In genomic region chr17:68054296-68054900, GRCh38 we compare ENCODE assay signal across 10 cellular contexts. TPM values are rescaled to one million over a fixed set of nuclear protein-coding genes. Genes with fewer than 3 reads are reported as not detected.
DNase-seq lines count a peak whose midpoint lies in the region; ATAC-seq lines count a peak whose summit lies in the region.
"Had no signal": no experiment of that assay in that cellular context is flagged by ENCODE, and none has a peak within 500 bp of the region (broad histone marks: within the 10 kb centered on the region; RNA-seq: fewer than 3 reads in every experiment).

No MANE protein-coding gene starts in this region.

- H3K36me3 ChIP-seq in skeletal muscle satellite cell (ENCODE audit: insufficient read depth, low read length): no peaks in the 10 kb centered on the region
- H3K36me3 ChIP-seq: tibial artery had no signal

- peak; percentile 36 for ATAC-seq in left ventricle myocardium superior
- no peak for ATAC-seq in activated CD4-positive, alpha-beta T cell treated with anti-CD3 and anti-CD28 coated beads for 36 hours

- H3K36me3 Mint-ChIP-seq in activated CD4-positive, alpha-beta T cell treated with anti-CD3 and anti-CD28 coated beads for 36 hours (ENCODE audit: low read depth): no peaks in the 10 kb centered on the region

- peak overlapping the region; percentile 1 for H3K4me3 ChIP-seq in skeletal muscle satellite cell (ENCODE audit: low read length)
- H3K4me3 ChIP-seq: tibial artery had no signal

- DNase-seq in HCEC 1CT (peak; percentile 59), amniotic epithelial cell (ENCODE audit: low read depth) (peak; percentile 31), left ventricle myocardium superior (no peak), NCI-H187 treated with DMSO at 0.1 percent for 48 hours (lab: John Stamatoyannopoulos, UW) (no peak), occipital lobe (lab: John Stamatoyannopoulos, UW) (no peak), ureter (ENCODE audit: low spot score) (no peak)
- no peak for DNase-seq in activated CD4-positive, alpha-beta T cell treated with anti-CD3 and anti-CD28 coated beads for 36 hours
- DNase-seq: activated CD4-positive, alpha-beta T cell treated with anti-CD3 and anti-CD28 coated beads for 48 hours had no signal

- POLR2A ChIA-PET in activated CD4-positive, alpha-beta T cell treated with anti-CD3 and anti-CD28 coated beads for 36 hours (lab: Charles Lee): no interaction called here

- H3K4me1 Mint-ChIP-seq in activated CD4-positive, alpha-beta T cell treated with anti-CD3 and anti-CD28 coated beads for 36 hours: no peaks in the 10 kb centered on the region

- peaks cover 24% of the 10 kb centered on the region for H3K4me1 ChIP-seq in skeletal muscle satellite cell (ENCODE audit: control insufficient read depth, insufficient read depth, low read length)

- H3K4me3 Mint-ChIP-seq in activated CD4-positive, alpha-beta T cell treated with anti-CD3 and anti-CD28 coated beads for 36 hours: no peak overlapping the region

- H3K27ac Mint-ChIP-seq in activated CD4-positive, alpha-beta T cell treated with anti-CD3 and anti-CD28 coated beads for 36 hours: no peak overlapping the region

- H3K27me3 Mint-ChIP-seq in activated CD4-positive, alpha-beta T cell treated with anti-CD3 and anti-CD28 coated beads for 36 hours: no peaks in the 10 kb centered on the region

- no peaks in the 10 kb centered on the region for H3K9me3 ChIP-seq in skeletal muscle satellite cell (replicated peaks; ENCODE audit: low read length)
- H3K9me3 ChIP-seq: tibial artery had no signal

- peak overlapping the region; percentile 20 for H3K9ac ChIP-seq in skeletal muscle satellite cell (ENCODE audit: low read depth, low read length)

- CTCF ChIA-PET in activated CD4-positive, alpha-beta T cell treated with anti-CD3 and anti-CD28 coated beads for 36 hours (lab: Charles Lee): no interaction called here

- H3K27me3 ChIP-seq in skeletal muscle satellite cell (ENCODE audit: control insufficient read depth, insufficient read depth, low read length): no peaks in the 10 kb centered on the region
- H3K27me3 ChIP-seq: tibial artery had no signal

- intact Hi-C loops in left ventricle myocardium superior (cut with micrococcal nuclease): no loop called here
- intact Hi-C loops in activated CD4-positive, alpha-beta T cell treated with anti-CD3 and anti-CD28 coated beads for 36 hours (cut with DNase I, micrococcal nuclease): loop anchor here in 1 of 2 experiments (10.0 kb wide), 1 partner anchor 110 kb away; no protein-coding TSS in a partner anchor

- H3K9me3 Mint-ChIP-seq in activated CD4-positive, alpha-beta T cell treated with anti-CD3 and anti-CD28 coated beads for 36 hours (ENCODE audit: low read depth): no peaks in the 10 kb centered on the region

- peak overlapping the region; percentile 64 for H3K4me2 ChIP-seq in skeletal muscle satellite cell (ENCODE audit: low read length)

RNA-seq across cellular contexts. Expression of gene KPNA2, which starts 18.9 kb away (rescaled TPM):
- total RNA-seq in left ventricle myocardium superior (21.3 TPM), occipital lobe (34.2 TPM), ureter (23.0 TPM)
- total RNA-seq in skeletal muscle satellite cell (2012; rRNA removed): 111 and 169 TPM in 2 replicates
- total RNA-seq in activated CD4-positive, alpha-beta T cell treated with anti-CD3 and anti-CD28 coated beads for 36 hours: 100 to 1,000 TPM; 186 to 190 TPM

RNA-seq across cellular contexts. Expression of gene C17orf58, which starts 58.1 kb away (rescaled TPM):
- total RNA-seq in left ventricle myocardium superior (5.0 TPM), occipital lobe (34.9 TPM), ureter (9.1 TPM)
- 12.2 and 14.9 TPM in 2 replicates for total RNA-seq in skeletal muscle satellite cell (2012; rRNA removed)
- total RNA-seq in activated CD4-positive, alpha-beta T cell treated with anti-CD3 and anti-CD28 coated beads for 36 hours: 10 to 100 TPM; 19.4 to 23.7 TPM

Comparison
In these comparisons a context has a peak if more than half of its experiments do, and no peak if none do; other contexts are left out.
1. DNase-seq: peak in HCEC 1CT (single experiment) and amniotic epithelial cell (single experiment); none in left ventricle myocardium superior (single experiment), NCI-H187 treated with DMSO at 0.1 percent for 48 hours (single experiment), occipital lobe (single experiment), ureter (single experiment) and activated CD4-positive, alpha-beta T cell treated with anti-CD3 and anti-CD28 coated beads for 36 hours (single experiment).